8 cellular contexts compared by ENCODE assay signal in the genomic region with DNA sequence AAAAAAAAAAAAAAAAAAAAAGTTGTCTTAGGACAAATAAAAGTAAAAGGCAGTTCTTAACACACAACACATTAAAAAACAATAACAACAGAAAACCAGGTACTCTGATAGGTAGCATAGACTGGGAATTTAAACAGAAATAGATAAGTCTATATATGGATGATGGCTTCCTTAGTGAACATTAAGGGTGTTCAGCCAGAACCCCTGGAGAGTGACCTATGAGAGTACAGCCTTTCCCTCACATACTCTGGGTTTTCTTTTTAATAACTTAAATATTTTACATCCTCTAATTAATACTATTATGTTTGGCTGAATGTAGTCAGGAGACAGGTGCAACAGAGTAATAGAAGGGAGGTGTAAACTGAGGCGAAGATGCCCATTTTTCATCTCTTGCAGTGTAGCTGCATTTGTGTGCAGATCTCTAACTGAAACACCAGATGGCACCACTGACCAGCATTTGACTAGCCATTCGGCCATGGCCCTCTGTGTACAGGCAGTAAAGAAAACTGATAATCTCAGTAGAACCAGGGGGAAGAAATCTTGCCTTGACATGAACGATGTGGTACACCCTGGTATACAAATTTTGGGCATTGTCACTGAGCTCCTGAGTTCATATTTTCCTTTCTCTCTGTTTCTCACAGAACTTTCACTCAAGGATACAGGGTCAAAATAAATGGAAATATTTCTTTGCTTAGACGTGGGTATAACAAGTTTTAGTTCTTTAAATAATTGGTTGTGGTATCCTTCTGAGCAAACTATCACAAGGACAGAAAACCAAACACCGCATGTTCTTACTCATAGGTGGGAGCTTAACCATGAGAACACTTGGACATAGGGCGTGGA. TPM values are rescaled to one million over a fixed set of nuclear protein-coding genes. Genes with fewer than 3 reads are reported as not detected.
DNase-seq lines count a peak whose midpoint lies in the region; ATAC-seq, FAIRE-seq and TF ChIP-seq lines count a peak whose summit lies in the region.

No MANE protein-coding gene starts in this region.

- H3K4me3 ChIP-seq in A549 = no peak overlapping the region
- H3K4me3 ChIP-seq in fibroblast of mammary gland (ENCODE audit: control insufficient read depth, low read depth, low read length) = no peak overlapping the region

- TF ChIP-seq EP300 in A549 (IDR thresholded peaks at IDR 0.05) = no peak

- CTCF ChIA-PET in A549 (lab: Yijun Ruan, JAX) = interaction anchor here (0.7 to 9.3 kb wide), 29 partner anchors 10 to 690 kb away, joined by 3 to 126 read pairs (median 5); no protein-coding TSS in a partner anchor

- peak; percentile 70 for TF ChIP-seq CTCF in A549 (IDR thresholded peaks at IDR 0.05)
- peak; percentile 82 for TF ChIP-seq CTCF in fibroblast of mammary gland (conservative IDR thresholded peaks at IDR 0.05; ENCODE audit: control insufficient read depth, insufficient read depth, low read depth, low read length)
- peak; percentile 85 to 90 (median 85) for TF ChIP-seq CTCF in nephron (IDR thresholded peaks at IDR 0.05; ENCODE audit: unreplicated experiment in 3 of 3)

- peak overlapping the region in 2 of 3 experiments; percentile 76 to 80 for H3K27ac Mint-ChIP-seq in nephron

- WGBS in A549 (ENCODE audit: missing lambda C conversion rate) = 60% methylated on average over 6 of the region's 6 CpGs

- no peaks in the 10 kb centered on the region for H3K9me3 Mint-ChIP-seq in nephron

- H3K4me1 ChIP-seq in A549 = no peaks in the 10 kb centered on the region

- H3K27me3 Mint-ChIP-seq in nephron (ENCODE audit: low read depth) = peaks cover 4% of the 10 kb centered on the region

- no peaks in the 10 kb centered on the region for H3K9me3 ChIP-seq in A549

- no peak for TF ChIP-seq POLR2A in A549 (IDR thresholded peaks at IDR 0.05; ENCODE audit: low read length)

- peaks cover 4% of the 10 kb centered on the region for H3K36me3 Mint-ChIP-seq in nephron (ENCODE audit: low read depth)

- peak; percentile 73 to 82 for TF ChIP-seq RAD21 in A549 (conservative IDR thresholded peaks at IDR 0.05 in 1 of 2, IDR thresholded peaks at IDR 0.05 in 1 of 2)

- POLR2A ChIA-PET in A549 (lab: Yijun Ruan, JAX) = no interaction called here

- ATAC-seq in A549 (peak; percentile 84 to 94; a peak in 5 of 6 replicates), HG02623 (IDR thresholded peaks at IDR 0.05; ENCODE audit: unreplicated experiment) (peak; percentile 76), HG02840 (IDR thresholded peaks at IDR 0.05; ENCODE audit: low FRiP score, unreplicated experiment) (no peak)

- no peak overlapping the region for H3K4me2 ChIP-seq in A549

- H3K4me3 Mint-ChIP-seq in nephron = no peak overlapping the region

- no peak overlapping the region for H3K27ac ChIP-seq in A549

- FAIRE-seq in A549 (lab: Jason Lieb, UNC) = no peak

- H3K4me1 Mint-ChIP-seq in nephron = peaks cover 43% of the 10 kb centered on the region

- DNase-seq in A549 (ENCODE audit: low read depth in 1 of 2, low spot score in 1 of 2) (peak; percentile 34 to 41), GM03348 (ENCODE audit: low spot score) (peak; percentile 75), NCI-H2171 treated with DMSO at 0.1 percent for 48 hours (lab: John Stamatoyannopoulos, UW) (peak; percentile 50), fibroblast of mammary gland (ENCODE audit: low read depth) (peak; percentile 70)
- peak; percentile 42 to 52 for DNase-seq in activated CD4-positive, alpha-beta T cell treated with anti-CD3 and anti-CD28 coated beads, Interleukin-2, amount 50 U/mL, for 48 hours

TF ChIP-seq in A549, 52 proteins besides CTCF, POLR2A, EP300 and RAD21:
- TF ChIP-seq SMC3 (IDR thresholded peaks at IDR 0.05) (peak; percentile 81), RCOR1 (IDR thresholded peaks at IDR 0.05; ENCODE audit: low read depth, low read length) (no peak)
- TF ChIP-seq, protein P1, sequence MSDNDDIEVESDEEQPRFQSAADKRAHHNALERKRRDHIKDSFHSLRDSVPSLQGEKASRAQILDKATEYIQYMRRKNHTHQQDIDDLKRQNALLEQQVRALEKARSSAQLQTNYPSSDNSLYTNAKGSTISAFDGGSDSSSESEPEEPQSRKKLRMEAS (IDR thresholded peaks at IDR 0.05) = no peak

RNA-seq across cellular contexts. Expression of a gene that starts 7.6 kb away (rescaled TPM):
- 26.6 and 31.0 TPM in 2 replicates for polyA plus RNA-seq in A549 (2011; rRNA removed)
- 14.8 and 15.7 TPM in 2 replicates for polyA plus RNA-seq in A549 (2012; cell fraction: cytosol; rRNA removed)
- polyA plus RNA-seq in A549 (2012; cell fraction: nucleus; rRNA removed) = 18.5 and 20.5 TPM in 2 replicates
- 14.5 to 16.5 TPM (median 16.1 TPM) in 3 replicates for polyA plus RNA-seq in A549 (2017; fragmentation: RNase III; extraction: RNeasy Plus Mini Kit Qiagen cat#74134 plus additional on column Dnase treatment)
- polyA minus RNA-seq in A549 (2011; rRNA and poly(A)+ RNA removed) = 15.8 and 20.5 TPM in 2 replicates

RNA-seq across cellular contexts. Expression of a gene that starts 53.8 kb away (rescaled TPM):
- polyA plus RNA-seq in A549 (2011; rRNA removed) (3.4 TPM in 2 replicates), A549 (2017; fragmentation: RNase III; extraction: RNeasy Plus Mini Kit Qiagen cat#74134 plus additional on column Dnase treatment) (2.1 to 3.0 TPM (median 2.9 TPM) in 3 replicates)
- 2.5 and 2.8 TPM in 2 replicates for polyA plus RNA-seq in A549 (2012; cell fraction: cytosol; rRNA removed)
- polyA plus RNA-seq in A549 (2012; cell fraction: nucleus; rRNA removed) = 5.8 and 8.3 TPM in 2 replicates
- polyA minus RNA-seq in A549 (2011; rRNA and poly(A)+ RNA removed) = 2.9 and 3.1 TPM in 2 replicates
